ENCODE assay signal across 33 cellular contexts in the genomic region with DNA sequence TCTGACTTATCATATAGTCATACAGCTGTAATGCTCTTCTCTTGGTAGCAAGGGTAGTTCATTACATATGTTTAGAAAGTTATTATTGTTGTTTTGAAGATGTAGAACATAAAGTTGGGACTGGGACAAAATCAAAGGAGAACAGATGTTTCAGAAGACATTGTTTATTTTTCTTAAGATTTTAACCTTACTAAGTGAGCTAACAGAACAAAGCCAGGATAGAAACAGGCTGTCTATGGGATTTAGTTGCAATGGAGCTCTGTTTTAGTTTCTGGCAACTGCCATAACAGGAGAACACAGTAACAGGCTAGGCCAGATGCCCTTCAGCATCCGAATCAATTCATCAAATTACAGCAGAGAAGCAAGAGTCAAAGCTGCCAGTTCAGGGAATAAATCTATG.
"Had no signal": no experiment of that assay in that cellular context is flagged by ENCODE, and none has a peak within 500 bp of the region (broad histone marks: within the 10 kb centered on the region; RNA-seq: fewer than 3 reads in every experiment).

No MANE protein-coding gene starts in this region.

- H3K36me3 Mint-ChIP-seq: naive thymus-derived CD8-positive, alpha-beta T cell; stimulated activated memory B cell treated with anti-CD40 and anti-IgM and Interleukin-4, amounts not matched to agents 10 μg/mL and 1 μg/mL and 100 μg/mL, for 72 hours had no signal

- DNase-seq: activated CD4-positive, alpha-beta memory T cell treated with anti-CD3 and anti-CD28 coated beads, Interleukin-2, amount 10 ng/mL, durations not matched to agents 7 days and 5 days; activated CD4-positive, alpha-beta T cell treated with anti-CD3 and anti-CD28 coated beads, Interleukin-2, amount 10 ng/mL, durations not matched to agents 7 days and 5 days; activated CD4-positive, CD25-positive, alpha-beta regulatory T cell treated with anti-CD3 and anti-CD28 coated beads, Interleukin-2, amount 50 U/mL, for 72 hours; activated CD8-positive, alpha-beta memory T cell treated with anti-CD3 and anti-CD28 coated beads, Interleukin-2, amount 50 U/mL, for 48 hours; activated gamma-delta T cell treated with Interleukin-2 at 50 U/mL for 16 hours; activated naive CD4-positive, alpha-beta T cell treated with anti-CD3 and anti-CD28 coated beads, Interleukin-2, amount 50 U/mL, for 16 hours; activated naive CD8-positive, alpha-beta T cell treated with anti-CD3 and anti-CD28 coated beads, Interleukin-2, amount 50 U/mL, for 24 hours; activated T-cell treated with anti-CD3 and anti-CD28 coated beads, Interleukin-2, amount 50 U/mL, for 24 hours; dermis blood vessel endothelial cell; effector CD4-positive, alpha-beta T cell; foreskin keratinocyte; heart right ventricle; islet precursor cell; left ventricle myocardium superior; naive thymus-derived CD8-positive, alpha-beta T cell; nucleus accumbens; pancreas; retina; stimulated activated CD4-positive, alpha-beta T cell treated with anti-CD3 and anti-CD28 coated beads, Interleukin-1b, Interleukin-23, amount 100 ng/mL, for 48 hours; stimulated activated CD4-positive, alpha-beta T cell treated with anti-CD3 and anti-CD28 coated beads, Interleukin-4, amount 100 ng/mL, for 4 hours; stimulated activated CD8-positive, alpha-beta memory T cell treated with anti-CD3 and anti-CD28 coated beads, Interleukin-4, amount 100 ng/mL, for 48 hours; stimulated activated naive CD8-positive, alpha-beta T cell treated with anti-CD3 and anti-CD28 coated beads, Interleukin-15, amount 100 ng/mL, for 72 hours; substantia nigra; T-helper 17 cell; T1000; upper lobe of left lung had no signal

- H3K4me3 Mint-ChIP-seq: activated CD4-positive, alpha-beta memory T cell treated with anti-CD3 and anti-CD28 coated beads, Interleukin-2, amount 10 ng/mL, durations not matched to agents 7 days and 5 days; activated CD4-positive, alpha-beta T cell treated with anti-CD3 and anti-CD28 coated beads, Interleukin-2, amount 10 ng/mL, durations not matched to agents 7 days and 5 days; activated naive CD8-positive, alpha-beta T cell treated with anti-CD3 and anti-CD28 coated beads, Interleukin-2, amount 50 U/mL, for 24 hours; activated T-cell treated with anti-CD3 and anti-CD28 coated beads, Interleukin-2, amount 50 U/mL, for 24 hours; activated T-helper 17 cell treated with anti-CD3 and anti-CD28 coated beads, Interleukin-2, amount 50 U/mL, for 72 hours; naive thymus-derived CD8-positive, alpha-beta T cell; neural crest cell; stimulated activated memory B cell treated with anti-CD40 and anti-IgM and Interleukin-4, amounts not matched to agents 10 μg/mL and 1 μg/mL and 100 μg/mL, for 72 hours; stimulated activated naive CD8-positive, alpha-beta T cell treated with anti-CD3 and anti-CD28 coated beads, Interleukin-15, amount 100 ng/mL, for 72 hours; T-helper 17 cell had no signal

- H3K4me3 ChIP-seq: esophagus muscularis mucosa, heart right ventricle, pancreas, prostate gland, skin epidermis, upper lobe of left lung had no signal

- H3K27me3 ChIP-seq: esophagus muscularis mucosa, foreskin keratinocyte, heart right ventricle, pancreas, upper lobe of left lung had no signal

- H3K27ac ChIP-seq: esophagus muscularis mucosa, foreskin keratinocyte, heart right ventricle, pancreas, prostate gland, skin epidermis, upper lobe of left lung had no signal

- H3K4me1 Mint-ChIP-seq: activated CD4-positive, alpha-beta memory T cell treated with anti-CD3 and anti-CD28 coated beads, Interleukin-2, amount 10 ng/mL, durations not matched to agents 7 days and 5 days; activated CD4-positive, alpha-beta T cell treated with anti-CD3 and anti-CD28 coated beads, Interleukin-2, amount 10 ng/mL, durations not matched to agents 7 days and 5 days; activated naive CD8-positive, alpha-beta T cell treated with anti-CD3 and anti-CD28 coated beads, Interleukin-2, amount 50 U/mL, for 24 hours; activated T-helper 17 cell treated with anti-CD3 and anti-CD28 coated beads, Interleukin-2, amount 50 U/mL, for 72 hours; naive thymus-derived CD8-positive, alpha-beta T cell; stimulated activated memory B cell treated with anti-CD40 and anti-IgM and Interleukin-4, amounts not matched to agents 10 μg/mL and 1 μg/mL and 100 μg/mL, for 72 hours; stimulated activated naive CD8-positive, alpha-beta T cell treated with anti-CD3 and anti-CD28 coated beads, Interleukin-15, amount 100 ng/mL, for 72 hours had no signal

- H3K36me3 ChIP-seq: esophagus muscularis mucosa, heart right ventricle, pancreas, prostate gland, upper lobe of left lung had no signal

- H3K9me3 Mint-ChIP-seq: activated CD4-positive, alpha-beta memory T cell treated with anti-CD3 and anti-CD28 coated beads, Interleukin-2, amount 10 ng/mL, durations not matched to agents 7 days and 5 days; activated CD4-positive, alpha-beta T cell treated with anti-CD3 and anti-CD28 coated beads, Interleukin-2, amount 10 ng/mL, durations not matched to agents 7 days and 5 days; activated naive CD8-positive, alpha-beta T cell treated with anti-CD3 and anti-CD28 coated beads, Interleukin-2, amount 50 U/mL, for 24 hours; activated T-cell treated with anti-CD3 and anti-CD28 coated beads, Interleukin-2, amount 50 U/mL, for 24 hours; activated T-helper 17 cell treated with anti-CD3 and anti-CD28 coated beads, Interleukin-2, amount 50 U/mL, for 72 hours; naive thymus-derived CD8-positive, alpha-beta T cell; neural crest cell; stimulated activated memory B cell treated with anti-CD40 and anti-IgM and Interleukin-4, amounts not matched to agents 10 μg/mL and 1 μg/mL and 100 μg/mL, for 72 hours; stimulated activated naive CD8-positive, alpha-beta T cell treated with anti-CD3 and anti-CD28 coated beads, Interleukin-15, amount 100 ng/mL, for 72 hours had no signal

- H3K27me3 Mint-ChIP-seq: activated T-helper 17 cell treated with anti-CD3 and anti-CD28 coated beads, Interleukin-2, amount 50 U/mL, for 72 hours; stimulated activated memory B cell treated with anti-CD40 and anti-IgM and Interleukin-4, amounts not matched to agents 10 μg/mL and 1 μg/mL and 100 μg/mL, for 72 hours had no signal

- ATAC-seq: activated naive CD8-positive, alpha-beta T cell treated with anti-CD3 and anti-CD28 coated beads, Interleukin-2, amount 50 U/mL, for 24 hours; activated T-helper 17 cell treated with anti-CD3 and anti-CD28 coated beads, Interleukin-2, amount 50 U/mL, for 72 hours; foreskin keratinocyte; heart right ventricle; left ventricle myocardium superior; naive thymus-derived CD8-positive, alpha-beta T cell; pancreas; sciatic nerve; stimulated activated memory B cell treated with anti-CD40 and anti-IgM and Interleukin-4, amounts not matched to agents 10 μg/mL and 1 μg/mL and 100 μg/mL, for 72 hours; stimulated activated naive CD8-positive, alpha-beta T cell treated with anti-CD3 and anti-CD28 coated beads, Interleukin-15, amount 100 ng/mL, for 72 hours; T-helper 17 cell had no signal
